ENCODE assay signal across 18 cellular contexts in the genomic region with DNA sequence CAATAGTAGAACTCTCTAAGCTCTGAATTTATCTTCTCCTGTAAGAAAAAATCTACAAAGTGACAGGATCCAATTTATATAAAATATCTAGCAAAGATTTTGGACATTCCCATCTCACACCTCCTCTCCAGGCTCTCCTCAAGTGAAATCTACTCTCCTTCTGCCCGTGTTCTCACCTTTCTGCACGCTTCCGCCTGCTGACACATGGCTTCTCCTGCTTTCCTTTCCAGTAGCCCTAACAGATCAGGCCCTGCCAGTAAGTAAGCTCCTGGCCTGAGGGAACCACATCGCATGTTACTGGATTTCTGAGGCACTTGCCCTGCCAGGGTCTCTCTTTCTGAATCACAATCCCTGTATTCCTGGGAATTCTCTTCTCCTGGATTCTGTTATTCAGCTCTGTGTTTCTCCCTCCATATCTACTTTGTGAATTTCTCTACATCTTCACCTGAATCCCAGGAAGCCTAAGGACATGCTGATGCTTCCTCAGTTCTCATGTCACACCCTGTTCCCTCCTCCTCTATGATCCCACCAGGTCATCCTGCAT.
"Had no signal": no experiment of that assay in that cellular context is flagged by ENCODE, and none has a peak within 500 bp of the region (broad histone marks: within the 10 kb centered on the region; RNA-seq: fewer than 3 reads in every experiment).

No MANE protein-coding gene starts in this region.

- H3K36me3 Mint-ChIP-seq: naive thymus-derived CD8-positive, alpha-beta T cell; neural progenitor cell had no signal

- H3K27ac ChIP-seq: colonic mucosa, foreskin keratinocyte, left ventricle myocardium inferior, neural progenitor cell, ovary, testis, tibial nerve had no signal

- H3K9me3 Mint-ChIP-seq: naive thymus-derived CD8-positive, alpha-beta T cell; neural progenitor cell had no signal

- H3K4me1 ChIP-seq: colonic mucosa, foreskin keratinocyte, left ventricle myocardium inferior, testis had no signal

- H3K4me3 Mint-ChIP-seq: naive thymus-derived CD8-positive, alpha-beta T cell; neural progenitor cell had no signal

- DNase-seq: colonic mucosa; dermis blood vessel endothelial cell; foreskin keratinocyte; kidney; left cardiac atrium; left ventricle myocardium inferior; mesendoderm; naive thymus-derived CD8-positive, alpha-beta T cell; nucleus accumbens; ovary; right cardiac atrium; small intestine; stimulated activated CD4-positive, alpha-beta T cell treated with anti-CD3 and anti-CD28 coated beads, Interleukin-12 subunit alpha, Interleukin-12 subunit beta, amount 100 ng/mL, for 4 hours; stimulated activated naive CD8-positive, alpha-beta T cell treated with anti-CD3 and anti-CD28 coated beads, Interleukin-15, Interleukin-2, amounts not matched to agents 100 U/mL and 50 U/mL, for 24 hours; testis had no signal

- ATAC-seq: foreskin keratinocyte; left cardiac atrium; naive thymus-derived CD8-positive, alpha-beta T cell; right cardiac atrium; stimulated activated naive CD8-positive, alpha-beta T cell treated with anti-CD3 and anti-CD28 coated beads, Interleukin-15, Interleukin-2, amounts not matched to agents 100 U/mL and 50 U/mL, for 24 hours had no signal

- H3K9me3 ChIP-seq: colonic mucosa, left ventricle myocardium inferior, ovary, testis, tibial nerve had no signal

- H3K27me3 ChIP-seq: colonic mucosa, ovary, testis, tibial nerve had no signal

- H3K4me2 ChIP-seq: neural progenitor cell had no signal

- H3K27ac Mint-ChIP-seq: neural progenitor cell had no signal

- H3K9ac ChIP-seq: neural progenitor cell had no signal

- H2AFZ ChIP-seq: neural progenitor cell had no signal

- H3K36me3 ChIP-seq: colonic mucosa, left ventricle myocardium inferior, neural progenitor cell, ovary, tibial nerve had no signal

- H3K4me3 ChIP-seq: colonic mucosa, left ventricle myocardium inferior, lung, neural progenitor cell, ovary, testis, tibial nerve had no signal
